In the genomic region with DNA sequence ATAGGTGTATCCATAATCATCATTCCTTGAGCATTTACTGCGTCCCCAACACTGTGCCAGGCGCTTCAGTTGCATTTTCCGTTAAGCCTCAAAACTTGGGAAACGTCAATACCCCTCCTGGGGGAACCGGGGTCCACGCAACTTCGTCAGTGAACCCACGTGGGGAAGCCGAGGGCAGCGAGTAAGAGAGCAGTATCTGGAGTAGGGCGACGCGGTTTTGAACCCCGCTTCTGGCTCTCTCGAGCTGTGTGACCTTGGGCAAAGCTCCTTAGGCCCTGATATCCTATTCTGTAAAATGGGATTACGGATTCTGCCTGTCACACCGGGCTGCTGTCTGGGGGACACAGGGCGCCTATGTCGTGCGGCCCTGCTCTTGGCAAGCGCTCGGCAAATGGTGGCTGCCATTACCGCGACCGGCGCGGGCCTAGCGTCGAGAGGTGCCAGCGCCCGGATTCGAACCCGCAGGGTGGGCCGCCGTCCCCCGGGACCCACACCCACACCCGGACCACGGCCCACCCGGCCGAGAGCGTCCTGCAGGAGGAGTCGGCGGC, we compare ENCODE assay signal across 8 cellular contexts. TPM values are rescaled to one million over a fixed set of nuclear protein-coding genes. Genes with fewer than 3 reads are reported as not detected.
DNase-seq lines count a peak whose midpoint lies in the region; ATAC-seq and TF ChIP-seq lines count a peak whose summit lies in the region.

No MANE protein-coding gene starts in this region.

- DNase-seq in CD8-positive, alpha-beta T cell, result no peak
- DNase-seq in WERI-Rb-1 (no peak), right cardiac atrium (peak in 1 of 3 donors; percentile 55), smooth muscle cell (lab: John Stamatoyannopoulos, UW; ENCODE audit: unreplicated experiment) (peak; percentile 48), NCI-H146 (lab: John Stamatoyannopoulos, UW) (no peak), C1 segment of cervical spinal cord (lab: John Stamatoyannopoulos, UW) (no peak)

- intact Hi-C loops in CD8-positive, alpha-beta T cell (cut with DNase I, micrococcal nuclease), result loop anchor here (1.0 to 10.0 kb wide), 17 partner anchors 19 to 1661 kb away; partner anchors contain the start of genes ABHD2 (in 2 of the 2), AEN (in 2 of the 2), DET1 (in 2 of the 2) and TICRR (in 2 of the 2)
- intact Hi-C loops in right cardiac atrium (cut with DNase I), result no loop called here

- H2AFZ ChIP-seq in smooth muscle cell (ENCODE audit: low read depth), result peak overlapping the region; percentile 65

- H3K27me3 Mint-ChIP-seq in CD8-positive, alpha-beta T cell (ENCODE audit: low read depth), result no peaks in the 10 kb centered on the region

- peaks cover 4% of the 10 kb centered on the region for H3F3A ChIP-seq in smooth muscle cell (ENCODE audit: low read depth)

- H3K9ac ChIP-seq in smooth muscle cell (ENCODE audit: low read depth), result peak overlapping the region; percentile 88

- peak overlapping the region; percentile 66 for H3K27ac Mint-ChIP-seq in CD8-positive, alpha-beta T cell

- H3K27me3 ChIP-seq in CD8-positive, alpha-beta T cell (ENCODE audit: insufficient read depth, low read length), result no peaks in the 10 kb centered on the region
- H3K27me3 ChIP-seq in WERI-Rb-1 (ENCODE audit: insufficient read depth, low read depth, severe bottlenecking), result no peaks in the 10 kb centered on the region
- no peaks in the 10 kb centered on the region for H3K27me3 ChIP-seq in right cardiac atrium (ENCODE audit: control insufficient read depth, insufficient read depth)
- peaks cover under 1% of the 10 kb centered on the region for H3K27me3 ChIP-seq in smooth muscle cell (ENCODE audit: low read depth)

- H3K27ac ChIP-seq in CD8-positive, alpha-beta T cell (ENCODE audit: low read depth, low read length), result peak overlapping the region; percentile 76
- peak overlapping the region; percentile 89 for H3K27ac ChIP-seq in WERI-Rb-1
- peak overlapping the region; percentile 83 for H3K27ac ChIP-seq in right cardiac atrium (ENCODE audit: low read length)
- H3K27ac ChIP-seq in smooth muscle cell (ENCODE audit: low read depth), result peak overlapping the region; percentile 76

- H3K4me1 ChIP-seq in CD8-positive, alpha-beta T cell (ENCODE audit: insufficient read depth, low read length), result peaks cover 63% of the 10 kb centered on the region
- H3K4me1 ChIP-seq in right cardiac atrium (ENCODE audit: control insufficient read depth, insufficient read depth, low read length) (peaks cover 20% of the 10 kb centered on the region), smooth muscle cell (ENCODE audit: low read depth) (peaks cover 15% of the 10 kb centered on the region)

- 1% methylated on average over 43 of the region's 43 CpGs for WGBS in right cardiac atrium
- 4% methylated on average over 42 of the region's 43 CpGs for WGBS in smooth muscle cell (ENCODE audit: low lambda C conversion rate)

- H3K4me1 Mint-ChIP-seq in CD8-positive, alpha-beta T cell (ENCODE audit: low read depth), result peaks cover 53% of the 10 kb centered on the region

- peaks cover 29% of the 10 kb centered on the region for H3K36me3 ChIP-seq in CD8-positive, alpha-beta T cell (ENCODE audit: insufficient read depth, low read length)
- H3K36me3 ChIP-seq in WERI-Rb-1, result peaks cover 43% of the 10 kb centered on the region
- H3K36me3 ChIP-seq in smooth muscle cell (ENCODE audit: low read depth), result peaks cover 3% of the 10 kb centered on the region

- peaks cover 52% of the 10 kb centered on the region for H4K20me1 ChIP-seq in smooth muscle cell (ENCODE audit: low read depth)

- no peak for ATAC-seq in CD8-positive, alpha-beta T cell
- ATAC-seq in GM21619 (IDR thresholded peaks at IDR 0.05; ENCODE audit: unreplicated experiment) (peak; percentile 20), right cardiac atrium (no peak), GM18520 (IDR thresholded peaks at IDR 0.05; ENCODE audit: unreplicated experiment) (no peak)

- H3K79me2 ChIP-seq in smooth muscle cell (ENCODE audit: low read depth), result peaks cover 37% of the 10 kb centered on the region

- no peaks in the 10 kb centered on the region for H3K9me3 ChIP-seq in CD8-positive, alpha-beta T cell (ENCODE audit: low read length)
- H3K9me3 ChIP-seq in WERI-Rb-1 (ENCODE audit: severe bottlenecking) (no peaks in the 10 kb centered on the region), right cardiac atrium (ENCODE audit: control insufficient read depth, low read length) (no peaks in the 10 kb centered on the region), smooth muscle cell (replicated peaks; ENCODE audit: low read depth) (no peaks in the 10 kb centered on the region)

- peak overlapping the region; percentile 97 for H3K4me2 ChIP-seq in smooth muscle cell

- H3K9me3 Mint-ChIP-seq in CD8-positive, alpha-beta T cell, result no peaks in the 10 kb centered on the region

- CTCF ChIA-PET in CD8-positive, alpha-beta T cell (lab: Charles Lee), result interaction anchor here (1.1 kb wide), 1 partner anchor 24 kb away, joined by 3 read pairs; no protein-coding TSS in a partner anchor

- TF ChIP-seq CTCF in CD8-positive, alpha-beta T cell (IDR thresholded peaks at IDR 0.05), result no peak
- no peak for TF ChIP-seq CTCF in WERI-Rb-1 (IDR thresholded peaks at IDR 0.05; ENCODE audit: low read depth, low read length)
- TF ChIP-seq CTCF in smooth muscle cell (IDR thresholded peaks at IDR 0.05; ENCODE audit: borderline replicate concordance, insufficient read depth, poor library complexity, severe bottlenecking), result no peak

- POLR2A ChIA-PET in CD8-positive, alpha-beta T cell (lab: Charles Lee), result interaction anchor here (0.6 to 4.4 kb wide), 3 partner anchors 10 to 867 kb away, joined by 3 to 28 read pairs (median 12); partner anchors contain the start of genes FANCI, MRPL46 and MRPS11

- peaks cover 49% of the 10 kb centered on the region for H3K36me3 Mint-ChIP-seq in CD8-positive, alpha-beta T cell

- H3K4me3 Mint-ChIP-seq in CD8-positive, alpha-beta T cell, result peak overlapping the region; percentile 78

- H3K4me3 ChIP-seq in CD8-positive, alpha-beta T cell (ENCODE audit: low read depth, low read length), result peak overlapping the region; percentile 57
- H3K4me3 ChIP-seq in WERI-Rb-1 (ENCODE audit: low read depth, low read length) (peak overlapping the region; percentile 70), right cardiac atrium (ENCODE audit: low read length) (peak overlapping the region; percentile 70), smooth muscle cell (peak overlapping the region; percentile 74)

RNA-seq across cellular contexts. Expression of gene POLG, which starts 0.6 kb away (rescaled TPM):
- 100 to 1,000 TPM; 147 to 158 TPM for total RNA-seq in CD8-positive, alpha-beta T cell
- total RNA-seq in right cardiac atrium (10 to 100 TPM; 28.5 to 34.8 (median 33.7) TPM), smooth muscle cell (26.6 and 34.3 TPM in 2 replicates)
- polyA plus RNA-seq in right cardiac atrium (26.0 TPM), smooth muscle cell (41.6 and 50.7 TPM in 2 replicates)

Comparison
In these comparisons a context has a peak if more than half of its experiments do, and no peak if none do; other contexts are left out.
1. intact Hi-C loops: an anchor here in CD8-positive, alpha-beta T cell (1.0 to 10.0 kb wide); none called in right cardiac atrium.